ENCODE assay signal across 8 cellular contexts in the genomic region with DNA sequence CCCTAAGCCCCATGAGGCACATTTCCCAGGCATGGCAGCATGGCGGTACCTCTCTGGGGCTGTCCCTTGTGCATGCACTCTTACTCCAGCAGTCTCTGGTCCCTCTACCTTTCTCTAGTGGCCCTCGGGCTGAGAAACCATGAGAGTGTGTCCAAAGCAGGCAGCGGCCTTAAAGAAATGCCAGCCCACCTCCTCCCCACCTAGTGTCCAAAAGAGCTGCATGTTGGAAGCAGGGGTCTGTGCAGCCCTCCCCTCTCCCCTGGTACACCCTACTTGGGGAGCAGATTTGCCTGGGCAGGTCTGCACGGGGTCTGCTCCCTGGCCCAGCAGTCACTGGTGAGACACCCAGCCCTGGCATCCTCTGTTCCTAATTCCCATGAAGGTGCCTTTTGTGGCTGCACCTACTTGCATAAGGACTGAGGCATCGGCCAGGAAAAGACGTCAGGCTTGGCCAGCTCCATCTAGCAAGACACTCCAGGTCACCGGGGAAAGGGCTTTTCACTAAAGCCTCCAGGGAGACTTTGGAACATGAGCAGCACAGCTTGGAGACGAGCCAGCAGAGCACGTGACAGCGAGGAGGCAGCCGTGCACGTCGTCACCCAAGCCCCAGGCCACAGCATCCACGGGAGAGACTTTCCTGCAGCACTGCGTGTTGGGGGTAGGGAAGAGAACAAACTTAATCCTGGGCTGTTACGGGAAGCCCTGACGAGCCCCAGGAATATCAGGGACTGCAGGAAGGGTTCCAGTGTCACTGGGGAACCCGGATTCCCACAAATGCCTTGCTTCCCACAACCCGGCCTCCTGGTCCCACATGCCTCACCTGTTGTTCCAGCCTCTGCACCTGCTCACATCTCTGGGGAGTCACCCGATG. TPM values are rescaled to one million over a fixed set of nuclear protein-coding genes. Genes with fewer than 3 reads are reported as not detected.
DNase-seq lines count a peak whose midpoint lies in the region; ATAC-seq and TF ChIP-seq lines count a peak whose summit lies in the region.

No MANE protein-coding gene starts in this region.

- no peaks in the 10 kb centered on the region for H3K79me2 ChIP-seq in H9 (ENCODE audit: insufficient read depth, low read length)

- H2AK5ac ChIP-seq in H9 (ENCODE audit: insufficient read length, low read length), result no peak overlapping the region

- H4K5ac ChIP-seq in H9 (ENCODE audit: insufficient read length, low read depth, low read length), result no peak overlapping the region

- peak; percentile 23 for DNase-seq in NCI-H748 (lab: John Stamatoyannopoulos, UW; ENCODE audit: unreplicated experiment)
- DNase-seq in NCI-H748 treated with DMSO at 0.1 percent for 48 hours (lab: John Stamatoyannopoulos, UW), result no peak
- peak; percentile 48 for DNase-seq in MCF 10A (ENCODE audit: unreplicated experiment)
- DNase-seq in left kidney (ENCODE audit: low read depth, low spot score), result peak; percentile 90
- peak; percentile 80 for DNase-seq in ureter (ENCODE audit: low spot score)
- DNase-seq in AML-193 (lab: John Stamatoyannopoulos, UW), result no peak
- DNase-seq in H9, result no peak

- H3K27me3 Mint-ChIP-seq in MCF 10A (ENCODE audit: insufficient read depth, unreplicated experiment) (no peaks in the 10 kb centered on the region), H9 (ENCODE audit: low read depth) (peaks cover 23% of the 10 kb centered on the region)

- H3K14ac ChIP-seq in H9 (ENCODE audit: insufficient read depth, low read length), result no peak overlapping the region; the same call in 1 of the 2 replicates

- POLR2A ChIA-PET in MCF 10A (lab: Yijun Ruan, JAX), result no interaction called here

- no peak overlapping the region for H4K91ac ChIP-seq in H9 (ENCODE audit: insufficient read length, low read depth, low read length)

- H4K20me1 ChIP-seq in H9 (ENCODE audit: control insufficient read depth, insufficient read depth, insufficient read length), result no peaks in the 10 kb centered on the region

- H3K27me3 ChIP-seq in H9 (ENCODE audit: insufficient read depth, low read length), result no peaks in the 10 kb centered on the region; the same call in 1 of the 2 replicates

- no peaks in the 10 kb centered on the region for H3K79me1 ChIP-seq in H9 (ENCODE audit: insufficient read depth, low read depth, low read length, poor library complexity, severe bottlenecking)

- H3K4me3 Mint-ChIP-seq in MCF 10A (ENCODE audit: unreplicated experiment) (no peak overlapping the region), H9 (peak overlapping the region in 1 of 2 experiments; percentile 40; a peak in 1 of 5 replicates)

- H3K23me2 ChIP-seq in H9 (ENCODE audit: insufficient read length, low read depth, low read length, poor library complexity, severe bottlenecking), result no peaks in the 10 kb centered on the region

- H3K27ac ChIP-seq in H9 (ENCODE audit: insufficient read length, low read depth, low read length), result no peak overlapping the region

- H3K4me2 ChIP-seq in H9 (ENCODE audit: insufficient read depth, insufficient read length, low read length), result no peak overlapping the region

- ATAC-seq in HG03439 (IDR thresholded peaks at IDR 0.05; ENCODE audit: unreplicated experiment), result no peak

- no peak overlapping the region for H3K23ac ChIP-seq in H9 (ENCODE audit: insufficient read length, low read depth, low read length)

- H3K9me3 Mint-ChIP-seq in MCF 10A (ENCODE audit: unreplicated experiment) (no peaks in the 10 kb centered on the region), H9 (no peaks in the 10 kb centered on the region)

- peaks cover 5% of the 10 kb centered on the region; the same call in 1 of the 2 replicates for H3K4me1 ChIP-seq in H9 (ENCODE audit: insufficient read depth, low read length)

- no peak overlapping the region for H4K8ac ChIP-seq in H9 (replicated peaks; ENCODE audit: insufficient read length, low read depth, low read length)

- intact Hi-C loops in MCF 10A (cut with micrococcal nuclease), result no loop called here

- H3K18ac ChIP-seq in H9 (ENCODE audit: insufficient read length, low read depth, low read length), result no peak overlapping the region

- H3K9me3 ChIP-seq in H9 (ENCODE audit: control insufficient read depth, low read depth, low read length), result no peaks in the 10 kb centered on the region

- TF ChIP-seq CTCF in MCF 10A (IDR thresholded peaks at IDR 0.05; ENCODE audit: unreplicated experiment) (no peak), H9 (conservative IDR thresholded peaks at IDR 0.05) (no peak)

- H3K4me1 Mint-ChIP-seq in MCF 10A (ENCODE audit: insufficient read depth, unreplicated experiment) (peaks cover 16% of the 10 kb centered on the region), H9 (peaks cover 21 to 34% of the 10 kb centered on the region in 2 experiments)

- BruUV-seq in MCF 10A (replicated peaks; lab: Mats Ljungman, UMichigan), result no TSS peak

- CTCF ChIA-PET in MCF 10A (lab: Yijun Ruan, JAX), result no interaction called here

- no peaks in the 10 kb centered on the region for H3K36me3 Mint-ChIP-seq in MCF 10A (ENCODE audit: insufficient read depth, unreplicated experiment)
- no peaks in the 10 kb centered on the region for H3K36me3 Mint-ChIP-seq in H9 (ENCODE audit: insufficient read depth in 1 of 3, low read depth in 3 of 3)

- H2BK20ac ChIP-seq in H9 (ENCODE audit: low read depth, low read length, poor library complexity, severe bottlenecking), result no peak overlapping the region

- no peak overlapping the region for H2AFZ ChIP-seq in H9 (ENCODE audit: low read length)

- H3K27ac Mint-ChIP-seq in MCF 10A (ENCODE audit: low read depth, unreplicated experiment) (no peak overlapping the region), H9 (no peak overlapping the region)

- WGBS in H9 (ENCODE audit: extremely low coverage, insufficient read length, low lambda C conversion rate), result no CpG with 5 or more reads among the region's 20 CpGs

- no peak overlapping the region for H3T11ph ChIP-seq in H9 (ENCODE audit: low read length)

- no peak overlapping the region for H2BK120ac ChIP-seq in H9 (ENCODE audit: low read depth, low read length, poor library complexity, severe bottlenecking)

- no peak overlapping the region for H3K9ac ChIP-seq in H9 (ENCODE audit: extremely low read depth, insufficient read length, low read length)

- no peak overlapping the region for H3K4ac ChIP-seq in H9 (ENCODE audit: low read depth, low read length)

- H2BK12ac ChIP-seq in H9 (ENCODE audit: insufficient read length, low read depth, low read length), result no peak overlapping the region

- H2BK5ac ChIP-seq in H9 (ENCODE audit: insufficient read length, low read length), result no peak overlapping the region

- no peak overlapping the region for H2BK15ac ChIP-seq in H9 (ENCODE audit: low read depth, low read length)

- H3K56ac ChIP-seq in H9 (ENCODE audit: insufficient read length, low read depth, low read length), result no peak overlapping the region

RNA-seq across cellular contexts. Expression of gene TM2D3, which starts 38.8 kb away (rescaled TPM):
- total RNA-seq in MCF 10A (2022) (25.7 and 26.2 TPM in 2 replicates), ureter (46.6 TPM), H9 (2021) (30.5 and 34.9 TPM in 2 replicates)

Comparison
In these comparisons a context has a peak if more than half of its experiments do, and no peak if none do; other contexts are left out.
1. DNase-seq: peak in NCI-H748 (single experiment), MCF 10A (single experiment), left kidney (single experiment) and ureter (single experiment); none in NCI-H748 treated with DMSO at 0.1 percent for 48 hours (single experiment), AML-193 (0 of 2) and H9 (single experiment).